In the genomic region with DNA sequence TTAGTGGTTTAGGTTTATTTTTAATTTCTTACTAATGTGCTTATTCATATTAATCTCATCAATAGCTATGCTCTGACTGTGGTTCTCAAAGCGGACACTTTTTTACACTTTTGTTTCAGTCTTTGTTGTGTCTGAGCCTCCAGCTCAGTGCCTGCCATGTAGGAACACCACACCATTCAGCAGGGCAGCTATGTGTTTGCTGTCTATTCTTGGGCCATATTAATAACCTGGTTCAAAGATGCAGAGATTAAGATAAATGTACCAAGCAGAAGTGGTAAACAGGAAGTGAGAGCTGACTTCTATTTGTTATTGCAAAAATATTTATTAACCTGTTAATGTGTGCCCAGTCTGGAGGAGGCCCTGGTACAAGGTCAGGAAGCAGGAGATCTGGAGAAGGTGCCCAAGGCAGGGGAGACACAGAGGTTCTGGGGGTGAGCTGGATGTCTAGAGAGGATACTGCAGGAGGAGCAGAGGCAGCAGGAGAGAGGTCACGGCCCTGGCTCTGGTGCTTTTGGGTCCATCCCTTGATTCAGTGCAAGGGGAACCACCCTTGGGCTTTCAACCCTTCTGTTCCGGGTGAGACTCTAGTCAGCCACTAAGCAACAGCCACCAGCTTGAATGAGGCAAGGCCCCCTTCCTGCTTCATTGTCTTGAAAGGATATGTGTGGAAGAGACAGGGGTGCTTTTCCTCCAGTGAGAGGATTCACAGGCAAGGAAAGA, we compare ENCODE assay signal across 8 cellular contexts. TPM values are rescaled to one million over a fixed set of nuclear protein-coding genes. Genes with fewer than 3 reads are reported as not detected.
DNase-seq lines count a peak whose midpoint lies in the region; ATAC-seq lines count a peak whose summit lies in the region.

No MANE protein-coding gene starts in this region.

- peaks cover 28% of the 10 kb centered on the region for H3K4me1 Mint-ChIP-seq in activated CD4-positive, alpha-beta memory T cell treated with anti-CD3 and anti-CD28 coated beads, Interleukin-2, amount 10 ng/mL, durations not matched to agents 7 days and 5 days

- no peak overlapping the region for H2AFZ ChIP-seq in neuronal stem cell (ENCODE audit: low read length)

- no peak overlapping the region for H2BK5ac ChIP-seq in neuronal stem cell (ENCODE audit: low read length)

- no peak overlapping the region for H3K4ac ChIP-seq in neuronal stem cell (ENCODE audit: low read length)

- H3K14ac ChIP-seq in neuronal stem cell (ENCODE audit: low read length), result peak overlapping the region; percentile 5

- H3K79me1 ChIP-seq in neuronal stem cell (ENCODE audit: low read depth, low read length), result no peaks in the 10 kb centered on the region

- peak overlapping the region; percentile 32 for H4K91ac ChIP-seq in neuronal stem cell (ENCODE audit: low read depth, low read length, poor library complexity)

- H2BK12ac ChIP-seq in neuronal stem cell (ENCODE audit: low read length), result no peak overlapping the region

- no peaks in the 10 kb centered on the region for H3K4me1 ChIP-seq in neuronal stem cell (ENCODE audit: control insufficient read depth in 2 of 2, insufficient read depth in 1 of 2, low read depth in 1 of 2, low read length in 2 of 2)

- POLR2A ChIA-PET in activated CD4-positive, alpha-beta memory T cell treated with anti-CD3 and anti-CD28 coated beads, Interleukin-2, amount 10 ng/mL, durations not matched to agents 7 days and 5 days (lab: Charles Lee), result interaction anchor here (0.7 to 1.9 kb wide), 8 partner anchors 12 to 843 kb away, joined by 3 to 5 read pairs (median 4); no protein-coding TSS in a partner anchor

- peak overlapping the region; percentile 90 for H3K27ac Mint-ChIP-seq in activated CD4-positive, alpha-beta memory T cell treated with anti-CD3 and anti-CD28 coated beads, Interleukin-2, amount 10 ng/mL, durations not matched to agents 7 days and 5 days

- H3K4me3 Mint-ChIP-seq in activated CD4-positive, alpha-beta memory T cell treated with anti-CD3 and anti-CD28 coated beads, Interleukin-2, amount 10 ng/mL, durations not matched to agents 7 days and 5 days, result peak overlapping the region; percentile 81

- H3K27me3 ChIP-seq in neuronal stem cell (ENCODE audit: control insufficient read depth in 3 of 3, insufficient read depth in 3 of 3, low read depth in 1 of 3, low read length in 3 of 3), result peaks cover 0 to 3% (median 0%) of the 10 kb centered on the region in 3 experiments

- H3K27me3 Mint-ChIP-seq in activated CD4-positive, alpha-beta memory T cell treated with anti-CD3 and anti-CD28 coated beads, Interleukin-2, amount 10 ng/mL, durations not matched to agents 7 days and 5 days, result peaks cover 12% of the 10 kb centered on the region

- no peaks in the 10 kb centered on the region for H3K36me3 ChIP-seq in neuronal stem cell (replicated peaks in 1 of 2; ENCODE audit: control insufficient read depth in 2 of 2, insufficient read depth in 2 of 2, low read length in 2 of 2)

- H3K27ac ChIP-seq in neuronal stem cell (replicated peaks; ENCODE audit: low read length), result no peak overlapping the region

- CTCF ChIA-PET in activated CD4-positive, alpha-beta memory T cell treated with anti-CD3 and anti-CD28 coated beads, Interleukin-2, amount 10 ng/mL, durations not matched to agents 7 days and 5 days (lab: Charles Lee), result no interaction called here

- H4K8ac ChIP-seq in neuronal stem cell (ENCODE audit: low read depth, low read length), result no peak overlapping the region

- H3K4me2 ChIP-seq in neuronal stem cell (ENCODE audit: insufficient read depth, low read length, poor library complexity, severe bottlenecking), result no peak overlapping the region

- H2BK15ac ChIP-seq in neuronal stem cell (ENCODE audit: low read length), result no peak overlapping the region

- no peak overlapping the region for H3K9ac ChIP-seq in neuronal stem cell (ENCODE audit: low read depth, low read length, poor library complexity)

- no peak overlapping the region for H3K4me3 ChIP-seq in neuronal stem cell (ENCODE audit: low read length in 2 of 2)

- DNase-seq in activated CD4-positive, alpha-beta memory T cell treated with anti-CD3 and anti-CD28 coated beads, Interleukin-2, amount 10 ng/mL, durations not matched to agents 7 days and 5 days, result peak; percentile 20
- DNase-seq in neuronal stem cell (ENCODE audit: low spot score), result no peak
- no peak for DNase-seq in activated effector memory CD4-positive, alpha-beta T cell treated with Interleukin-2 at 50 U/mL for 16 hours
- no peak for DNase-seq in DMS114 treated with DMSO at 0.1 percent for 48 hours (lab: John Stamatoyannopoulos, UW; ENCODE audit: unreplicated experiment)

- peaks cover 39% of the 10 kb centered on the region for H3K36me3 Mint-ChIP-seq in activated CD4-positive, alpha-beta memory T cell treated with anti-CD3 and anti-CD28 coated beads, Interleukin-2, amount 10 ng/mL, durations not matched to agents 7 days and 5 days (ENCODE audit: low read depth)

- WGBS in neuronal stem cell (ENCODE audit: extremely low coverage in 2 of 2, insufficient read length in 2 of 2, insufficient replicate concordance in 1 of 2), 2 donors, result no CpG with 5 or more reads among the region's 3 CpGs

- no peak overlapping the region for H3K18ac ChIP-seq in neuronal stem cell (ENCODE audit: low read length)

- peaks cover 33% of the 10 kb centered on the region for H3K9me3 Mint-ChIP-seq in activated CD4-positive, alpha-beta memory T cell treated with anti-CD3 and anti-CD28 coated beads, Interleukin-2, amount 10 ng/mL, durations not matched to agents 7 days and 5 days

- ATAC-seq in GM18502 (IDR thresholded peaks at IDR 0.05; ENCODE audit: poor library complexity, unreplicated experiment), result peak; percentile 53
- ATAC-seq in GM21529 (IDR thresholded peaks at IDR 0.05; ENCODE audit: unreplicated experiment), result peak; percentile 51
- no peak for ATAC-seq in GM18873 (IDR thresholded peaks at IDR 0.05; ENCODE audit: low FRiP score, unreplicated experiment)
- no peak for ATAC-seq in HG03159 (IDR thresholded peaks at IDR 0.05; ENCODE audit: unreplicated experiment)

- H3K9me3 ChIP-seq in neuronal stem cell (replicated peaks in 1 of 2; ENCODE audit: control insufficient read depth in 2 of 2, insufficient read depth in 1 of 2, low read depth in 1 of 2, low read length in 2 of 2), result no peaks in the 10 kb centered on the region

- H3K23ac ChIP-seq in neuronal stem cell (ENCODE audit: low read depth, low read length, poor library complexity), result no peak overlapping the region

- no peak overlapping the region for H2BK120ac ChIP-seq in neuronal stem cell (ENCODE audit: low read depth, low read length)

- H2AK5ac ChIP-seq in neuronal stem cell (ENCODE audit: low read depth, low read length), result no peak overlapping the region

RNA-seq across cellular contexts. Expression of a gene that starts 1.9 kb away (rescaled TPM):
- total RNA-seq in activated CD4-positive, alpha-beta memory T cell treated with anti-CD3 and anti-CD28 coated beads, Interleukin-2, amount 10 ng/mL, durations not matched to agents 7 days and 5 days, result 10 to 100 TPM; 27.4 to 28.7 TPM
- polyA plus RNA-seq in neuronal stem cell (2013, experiment 1 of 2), result 3.9 TPM
- 3.3 TPM for polyA plus RNA-seq in neuronal stem cell (2013, experiment 2 of 2)

RNA-seq across cellular contexts. Expression of a gene that starts 53.1 kb away (rescaled TPM):
- 10 to 100 TPM; 24.0 to 25.2 TPM for total RNA-seq in activated CD4-positive, alpha-beta memory T cell treated with anti-CD3 and anti-CD28 coated beads, Interleukin-2, amount 10 ng/mL, durations not matched to agents 7 days and 5 days
- 23.0 TPM for polyA plus RNA-seq in neuronal stem cell (2013, experiment 1 of 2)
- polyA plus RNA-seq in neuronal stem cell (2013, experiment 2 of 2), result 24.8 TPM

Comparison
In these comparisons a context has a peak if more than half of its experiments do, and no peak if none do; other contexts are left out.
1. ATAC-seq: peak in GM18502 (single experiment) and GM21529 (single experiment); none in GM18873 (single experiment) and HG03159 (single experiment).